Comparison of ENCODE assay signal across 24 cellular contexts in the genomic region with DNA sequence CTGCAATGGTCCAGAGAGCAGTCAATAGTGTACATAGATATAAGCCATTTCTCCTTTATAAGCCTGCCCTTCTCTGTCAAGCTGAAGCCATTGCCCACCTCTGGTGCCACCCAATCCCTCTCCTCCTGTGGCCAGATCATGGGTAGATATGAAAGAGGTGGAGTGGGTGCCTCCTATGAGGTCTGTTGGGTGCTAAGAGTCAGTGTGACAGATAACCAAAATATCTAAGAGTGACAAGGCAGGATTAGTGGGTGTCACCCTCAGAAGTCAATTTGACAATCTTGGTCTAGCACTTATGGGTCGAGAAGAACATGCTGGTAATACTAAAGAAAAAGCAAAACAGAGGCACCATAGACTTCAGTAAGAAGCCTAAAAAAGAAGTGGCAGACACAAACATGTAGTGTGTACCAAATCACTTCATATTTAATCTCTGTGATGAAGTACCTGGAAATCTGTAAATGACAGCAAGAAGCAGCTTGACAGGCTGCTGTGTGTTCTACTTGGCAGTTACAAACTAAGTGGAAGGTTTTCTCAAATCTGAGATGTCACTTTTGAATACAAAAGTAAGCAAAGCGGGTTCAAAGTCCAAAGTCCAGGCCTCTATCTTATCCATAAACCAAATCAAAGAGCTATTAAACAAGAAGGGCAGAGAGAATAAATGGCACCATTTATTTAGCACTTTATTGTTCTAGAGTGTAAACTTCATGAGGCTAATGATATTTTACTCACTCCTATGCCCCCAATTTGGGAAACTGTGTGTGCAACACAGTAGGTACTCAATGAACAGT.
"Had no signal": no experiment of that assay in that cellular context is flagged by ENCODE, and none has a peak within 500 bp of the region (broad histone marks: within the 10 kb centered on the region; RNA-seq: fewer than 3 reads in every experiment).

No MANE protein-coding gene starts in this region.

- H3K36me3 Mint-ChIP-seq: memory B cell; naive B cell; stimulated activated naive B cell treated with anti-CD40 and anti-IgM and Interleukin-4, amounts not matched to agents 10 μg/mL and 1 μg/mL and 100 μg/mL, for 72 hours; type B pancreatic cell had no signal

- H3K4me1 Mint-ChIP-seq: memory B cell; naive B cell; stimulated activated naive B cell treated with anti-CD40 and anti-IgM and Interleukin-4, amounts not matched to agents 10 μg/mL and 1 μg/mL and 100 μg/mL, for 72 hours had no signal

- H3K4me3 Mint-ChIP-seq: endodermal cell; memory B cell; naive B cell; stimulated activated naive B cell treated with anti-CD40 and anti-IgM and Interleukin-4, amounts not matched to agents 10 μg/mL and 1 μg/mL and 100 μg/mL, for 72 hours; type B pancreatic cell had no signal

- H3K9me3 Mint-ChIP-seq: stimulated activated naive B cell treated with anti-CD40 and anti-IgM and Interleukin-4, amounts not matched to agents 10 μg/mL and 1 μg/mL and 100 μg/mL, for 72 hours; type B pancreatic cell had no signal

- DNase-seq: dorsolateral prefrontal cortex; effector CD4-positive, alpha-beta T cell; endodermal cell; foreskin fibroblast; gastrocnemius medialis; head of caudate nucleus; kidney; naive B cell; occipital lobe; ovary; posterior cingulate gyrus; psoas muscle; right cardiac atrium; sigmoid colon; spleen; stimulated activated CD4-positive, alpha-beta T cell treated with anti-CD3 and anti-CD28 coated beads, Interleukin-4, amount 100 ng/mL, for 4 hours; stimulated activated naive B cell treated with anti-CD40 and anti-IgM and Interleukin-4, amounts not matched to agents 10 μg/mL and 1 μg/mL and 100 μg/mL, for 72 hours; stomach; testis; tibial artery had no signal

- H3K27me3 Mint-ChIP-seq: stimulated activated naive B cell treated with anti-CD40 and anti-IgM and Interleukin-4, amounts not matched to agents 10 μg/mL and 1 μg/mL and 100 μg/mL, for 72 hours; type B pancreatic cell had no signal

- ATAC-seq: esophagus mucosa; gastrocnemius medialis; left lobe of liver; psoas muscle; right cardiac atrium; stimulated activated naive B cell treated with anti-CD40 and anti-IgM and Interleukin-4, amounts not matched to agents 10 μg/mL and 1 μg/mL and 100 μg/mL, for 72 hours had no signal

- H3K27ac Mint-ChIP-seq: endodermal cell; memory B cell; naive B cell; stimulated activated naive B cell treated with anti-CD40 and anti-IgM and Interleukin-4, amounts not matched to agents 10 μg/mL and 1 μg/mL and 100 μg/mL, for 72 hours; type B pancreatic cell had no signal
